Comparison of ENCODE assay signal across 1 cellular context in the genomic region with DNA sequence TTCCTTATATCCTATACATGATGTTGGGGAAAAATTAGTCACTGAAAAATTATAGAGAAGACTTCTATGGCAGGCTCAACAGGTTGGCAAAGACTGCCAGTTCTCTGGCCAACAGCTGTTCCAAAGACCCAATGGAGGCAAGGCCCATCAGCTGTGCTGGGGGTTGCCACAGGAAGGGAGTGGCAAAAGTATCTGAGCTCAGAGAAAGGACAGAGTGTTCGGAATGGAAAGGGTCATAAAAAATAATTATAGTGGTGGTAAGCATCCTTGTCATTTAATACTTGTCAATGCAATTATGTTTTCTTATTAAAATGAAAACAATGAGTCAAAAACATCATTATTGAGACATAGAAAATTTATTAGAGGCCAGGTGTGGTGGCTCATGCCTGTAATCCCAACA.
A peak's percentile ranks its signal among the peaks of the same experiment; 100 is the strongest.
TF ChIP-seq lines count a peak whose summit lies in the region.

No MANE protein-coding gene starts in this region.

TF ChIP-seq in HepG2, 621 proteins besides CTCF, POLR2A, EP300 and RAD21:
- TF ChIP-seq ZNF768 (CRISPR knock-in tag; IDR thresholded peaks at IDR 0.05), result no peak
- no peak for TF ChIP-seq SP1 (IDR thresholded peaks at IDR 0.05)
- TF ChIP-seq SP1 (CRISPR knock-in tag; IDR thresholded peaks at IDR 0.05), result peak; percentile 23; the same call in 1 of the 2 replicates
